1 cellular context compared by ENCODE assay signal in the genomic region with DNA sequence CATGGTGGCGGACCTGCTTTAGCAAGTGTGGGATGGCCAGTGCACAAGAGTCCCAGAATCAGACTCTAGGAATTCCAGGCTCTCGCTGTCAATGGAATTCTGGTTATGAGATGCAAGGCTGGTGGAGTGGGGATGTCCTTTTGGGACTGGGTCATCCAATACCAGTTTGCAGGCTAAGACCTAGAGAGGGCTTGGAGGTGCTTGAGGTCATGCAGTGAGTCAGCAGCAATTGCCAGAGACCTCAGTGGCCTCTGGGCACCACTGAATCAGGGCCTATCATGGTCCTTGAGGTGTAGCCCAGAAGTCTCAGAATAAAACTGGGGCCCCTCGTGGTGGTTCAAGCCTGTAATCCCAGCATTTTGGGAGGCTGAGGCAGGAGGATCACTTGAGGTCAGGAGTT.
TF ChIP-seq lines count a peak whose summit lies in the region.

No MANE protein-coding gene starts in this region.

TF ChIP-seq in K562, 482 proteins besides CTCF, POLR2A, EP300 and RAD21 (continued from another document):
- TF ChIP-seq, protein P1, sequence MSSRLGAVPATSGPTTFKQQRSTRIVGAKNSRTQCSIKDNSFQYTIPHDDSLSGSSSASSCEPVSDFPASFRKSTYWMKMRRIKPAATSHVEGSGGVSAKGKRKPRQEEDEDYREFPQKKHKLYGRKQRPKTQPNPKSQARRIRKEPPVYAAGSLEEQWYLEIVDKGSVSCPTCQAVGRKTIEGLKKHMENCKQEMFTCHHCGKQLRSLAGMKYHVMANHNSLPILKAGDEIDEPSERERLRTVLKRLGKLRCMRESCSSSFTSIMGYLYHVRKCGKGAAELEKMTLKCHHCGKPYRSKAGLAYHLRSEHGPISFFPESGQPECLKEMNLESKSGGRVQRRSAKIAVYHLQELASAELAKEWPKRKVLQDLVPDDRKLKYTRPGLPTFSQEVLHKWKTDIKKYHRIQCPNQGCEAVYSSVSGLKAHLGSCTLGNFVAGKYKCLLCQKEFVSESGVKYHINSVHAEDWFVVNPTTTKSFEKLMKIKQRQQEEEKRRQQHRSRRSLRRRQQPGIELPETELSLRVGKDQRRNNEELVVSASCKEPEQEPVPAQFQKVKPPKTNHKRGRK (tag; IDR thresholded peaks at IDR 0.05) = no peak
- TF ChIP-seq U2AF2 (optimal IDR thresholded peaks at IDR 0.05; ENCODE audit: low read depth, low read length) = no peak
- no peak for TF ChIP-seq ZBED1 (IDR thresholded peaks at IDR 0.05)
- TF ChIP-seq ZNF165 (CRISPR knock-in tag; IDR thresholded peaks at IDR 0.05; ENCODE audit: borderline replicate concordance) = no peak
- 0 out of 2 replicates have a peak, but pooled peaks have one; percentile 40 for TF ChIP-seq CREM (IDR thresholded peaks at IDR 0.05; ENCODE audit: low read depth)
- no peak for TF ChIP-seq ZNF197 (CRISPR knock-in tag; IDR thresholded peaks at IDR 0.05; ENCODE audit: low read depth)
- TF ChIP-seq ZKSCAN8 (CRISPR knock-in tag; IDR thresholded peaks at IDR 0.05) = no peak
- peak; percentile 84 for TF ChIP-seq NFE2 (IDR thresholded peaks at IDR 0.05; ENCODE audit: low read depth)
- TF ChIP-seq ATF3 (IDR thresholded peaks at IDR 0.05) = peak; percentile 34; the same call in 1 of the 2 replicates
- TF ChIP-seq ATF3 (CRISPR knock-in tag; conservative IDR thresholded peaks at IDR 0.05) = no peak
- no peak for TF ChIP-seq BHLHE40 (IDR thresholded peaks at IDR 0.05; ENCODE audit: low read length)
- no peak for TF ChIP-seq NRF1 (conservative IDR thresholded peaks at IDR 0.05 in 1 of 2, IDR thresholded peaks at IDR 0.05 in 1 of 2)
- 0 out of 4 replicates have a peak, but pooled peaks of 1 of the 2 experiments have one; percentile 25 for TF ChIP-seq TEAD1 (CRISPR knock-in tag; IDR thresholded peaks at IDR 0.05)
- TF ChIP-seq ZNF316 (IDR thresholded peaks at IDR 0.05) = peak; percentile 41
- no peak for TF ChIP-seq ZNF696 (CRISPR knock-in tag; conservative IDR thresholded peaks at IDR 0.05)
- TF ChIP-seq E2F5 (CRISPR knock-in tag; IDR thresholded peaks at IDR 0.05) = no peak
- TF ChIP-seq SIRT6 (IDR thresholded peaks at IDR 0.05; ENCODE audit: low read depth, low read length) = no peak
- 0 out of 4 replicates have a peak, but pooled peaks of 1 of the 2 experiments have one; percentile 13 for TF ChIP-seq RCOR1 (IDR thresholded peaks at IDR 0.05; ENCODE audit: borderline replicate concordance in 1 of 2, low read depth in 2 of 2, low read length in 2 of 2)
- no peak for TF ChIP-seq POLR3A (IDR thresholded peaks at IDR 0.05; ENCODE audit: borderline replicate concordance, extremely low read depth, insufficient read depth, insufficient read length)
- TF ChIP-seq POLR2H (tag; IDR thresholded peaks at IDR 0.05; ENCODE audit: low read depth) = no peak
- no peak for TF ChIP-seq RREB1 (CRISPR knock-in tag; IDR thresholded peaks at IDR 0.05)
- no peak for TF ChIP-seq PRMT5 (CRISPR knock-in tag; IDR thresholded peaks at IDR 0.05)
- TF ChIP-seq ESRRA (IDR thresholded peaks at IDR 0.05; ENCODE audit: borderline replicate concordance, low read depth) = 0 out of 2 replicates have a peak, but pooled peaks have one; percentile 11
